ENCODE assay signal across 1 cellular context in genomic region chr9:95048225-95049087, GRCh38.
TF ChIP-seq lines count a peak whose summit lies in the region.

No MANE protein-coding gene starts in this region.

TF ChIP-seq in HepG2, 621 proteins besides CTCF, POLR2A, EP300 and RAD21 (continued from another document and continues in another):
- no peak for TF ChIP-seq ZNF512 (CRISPR knock-in tag; IDR thresholded peaks at IDR 0.05)
- TF ChIP-seq MAFG (CRISPR knock-in tag; IDR thresholded peaks at IDR 0.05) = no peak
- TF ChIP-seq CENPX (CRISPR knock-in tag; IDR thresholded peaks at IDR 0.05) = no peak
- TF ChIP-seq ZBTB38 (CRISPR knock-in tag; IDR thresholded peaks at IDR 0.05) = peak; percentile 47; the same call in 1 of the 2 replicates
- TF ChIP-seq MXD3 (CRISPR knock-in tag; IDR thresholded peaks at IDR 0.05) = peak; percentile 58; the same call in 1 of the 2 replicates
- TF ChIP-seq HOXA3 (CRISPR knock-in tag; IDR thresholded peaks at IDR 0.05) = peak; percentile 20; the same call in 1 of the 2 replicates
- TF ChIP-seq ASH2L (IDR thresholded peaks at IDR 0.05; ENCODE audit: insufficient read length, low read depth, low read length) = peak; percentile 94
- peak; percentile 57; the same call in 1 of the 2 replicates for TF ChIP-seq KDM2A (CRISPR knock-in tag; IDR thresholded peaks at IDR 0.05; ENCODE audit: borderline replicate concordance, low read depth)
- no peak for TF ChIP-seq KAT8 (CRISPR knock-in tag; IDR thresholded peaks at IDR 0.05)
- no peak for TF ChIP-seq KDM4B (CRISPR knock-in tag; IDR thresholded peaks at IDR 0.05)
- TF ChIP-seq GMEB2 (CRISPR knock-in tag; IDR thresholded peaks at IDR 0.05; ENCODE audit: low read depth) = no peak
- no peak for TF ChIP-seq PREB (CRISPR knock-in tag; IDR thresholded peaks at IDR 0.05)
- TF ChIP-seq PTBP1 (IDR thresholded peaks at IDR 0.05; ENCODE audit: low read depth, low read length, poor library complexity, severe bottlenecking) = no peak
- no peak for TF ChIP-seq ZNF773 (CRISPR knock-in tag; IDR thresholded peaks at IDR 0.05; ENCODE audit: borderline replicate concordance)
- no peak for TF ChIP-seq ZBTB7A (CRISPR knock-in tag; IDR thresholded peaks at IDR 0.05)
- 0 out of 2 replicates have a peak, but pooled peaks have one; percentile 20 for TF ChIP-seq ZNF292 (CRISPR knock-in tag; IDR thresholded peaks at IDR 0.05; ENCODE audit: borderline replicate concordance, low read depth)
- 0 out of 2 replicates have a peak, but pooled peaks have one; percentile 21 for TF ChIP-seq POGZ (CRISPR knock-in tag; IDR thresholded peaks at IDR 0.05)
- TF ChIP-seq GABPB1 (CRISPR knock-in tag; IDR thresholded peaks at IDR 0.05) = peak; percentile 57; the same call in 1 of the 2 replicates
- TF ChIP-seq PRDM4 (CRISPR knock-in tag; IDR thresholded peaks at IDR 0.05; ENCODE audit: borderline replicate concordance) = no peak
- peak; percentile 62; the same call in 1 of the 2 replicates for TF ChIP-seq UBTF (CRISPR knock-in tag; IDR thresholded peaks at IDR 0.05)
- no peak for TF ChIP-seq HNRNPL (IDR thresholded peaks at IDR 0.05; ENCODE audit: low read depth, low read length)
- peak; percentile 25; the same call in 1 of the 2 replicates for TF ChIP-seq HDAC2 (CRISPR knock-in tag; IDR thresholded peaks at IDR 0.05)
- no peak for TF ChIP-seq LRRFIP1 (CRISPR knock-in tag; conservative IDR thresholded peaks at IDR 0.05)
- TF ChIP-seq ZFY (CRISPR knock-in tag; IDR thresholded peaks at IDR 0.05) = peak; percentile 10; the same call in 1 of the 2 replicates
- 0 out of 2 replicates have a peak, but pooled peaks have one; percentile 11 for TF ChIP-seq GATAD2A (CRISPR knock-in tag; IDR thresholded peaks at IDR 0.05)
- TF ChIP-seq CEBPB (IDR thresholded peaks at IDR 0.05; ENCODE audit: borderline replicate concordance, low read depth, low read length) = peak; percentile 88
- no peak for TF ChIP-seq NCOA5 (CRISPR knock-in tag; IDR thresholded peaks at IDR 0.05)
- peak; percentile 59 for TF ChIP-seq SAP130 (CRISPR knock-in tag; IDR thresholded peaks at IDR 0.05; ENCODE audit: low read depth)
- TF ChIP-seq ZNF441 (CRISPR knock-in tag; IDR thresholded peaks at IDR 0.05; ENCODE audit: borderline replicate concordance) = peak; percentile 30; the same call in 1 of the 2 replicates
- 0 out of 2 replicates have a peak, but pooled peaks have one; percentile 41 for TF ChIP-seq ZNF607 (CRISPR knock-in tag; IDR thresholded peaks at IDR 0.05; ENCODE audit: borderline replicate concordance)
- TF ChIP-seq ZNF879 (CRISPR knock-in tag; IDR thresholded peaks at IDR 0.05) = no peak
- peak; percentile 64 for TF ChIP-seq CEBPG (CRISPR knock-in tag; IDR thresholded peaks at IDR 0.05)
- TF ChIP-seq LCORL (IDR thresholded peaks at IDR 0.05) = no peak
- TF ChIP-seq LCORL (CRISPR knock-in tag; IDR thresholded peaks at IDR 0.05) = peak; percentile 66; the same call in 1 of the 2 replicates
- TF ChIP-seq SOX5 (CRISPR knock-in tag; IDR thresholded peaks at IDR 0.05; ENCODE audit: borderline replicate concordance) = no peak
- TF ChIP-seq TARDBP (CRISPR knock-in tag; IDR thresholded peaks at IDR 0.05) = 0 out of 2 replicates have a peak, but pooled peaks have one; percentile 30
- peak; percentile 71 for TF ChIP-seq RBFOX2 (IDR thresholded peaks at IDR 0.05; ENCODE audit: low read depth, low read length)
- TF ChIP-seq TFE3 (CRISPR knock-in tag; IDR thresholded peaks at IDR 0.05) = no peak
- 0 out of 4 replicates have a peak, but pooled peaks of 1 of the 2 experiments have one; percentile 58 for TF ChIP-seq HMGXB4 (CRISPR knock-in tag; IDR thresholded peaks at IDR 0.05; ENCODE audit: borderline replicate concordance in 1 of 2, low read depth in 1 of 2)
- no peak for TF ChIP-seq DMAP1 (CRISPR knock-in tag; IDR thresholded peaks at IDR 0.05)
- no peak for TF ChIP-seq MAFF (IDR thresholded peaks at IDR 0.05; ENCODE audit: low read depth, low read length)
- no peak for TF ChIP-seq ELF3 (CRISPR knock-in tag; IDR thresholded peaks at IDR 0.05)
- no peak for TF ChIP-seq ZGPAT (CRISPR knock-in tag; IDR thresholded peaks at IDR 0.05)
- TF ChIP-seq ZNF547 (CRISPR knock-in tag; IDR thresholded peaks at IDR 0.05) = peak; percentile 59; the same call in 1 of the 2 replicates
